Comparison of ENCODE assay signal across 23 cellular contexts in the genomic region with DNA sequence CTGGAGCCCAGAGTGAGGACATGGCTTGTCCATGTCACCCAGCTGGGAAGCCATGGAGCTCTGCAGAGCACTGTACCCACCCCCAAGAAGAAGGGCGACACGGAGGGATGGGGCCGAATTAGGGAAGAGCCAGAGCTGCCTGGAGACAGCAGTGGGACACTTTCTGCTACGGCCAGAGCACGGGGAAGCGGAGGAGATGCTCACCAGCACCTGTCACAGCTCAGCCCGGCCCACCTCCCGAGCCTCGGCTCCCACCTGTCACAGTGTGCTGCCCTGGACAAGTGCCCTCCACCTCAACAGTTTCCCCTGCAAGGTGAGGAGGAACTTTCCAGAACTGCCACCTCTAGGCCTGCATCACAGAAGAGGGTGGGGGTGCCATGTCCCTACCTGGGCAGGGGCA. TPM values are rescaled to one million over a fixed set of nuclear protein-coding genes. Genes with fewer than 3 reads are reported as not detected.
DNase-seq lines count a peak whose midpoint lies in the region; ATAC-seq, FAIRE-seq and TF ChIP-seq lines count a peak whose summit lies in the region.
"Had no signal": no experiment of that assay in that cellular context is flagged by ENCODE, and none has a peak within 500 bp of the region (broad histone marks: within the 10 kb centered on the region; RNA-seq: fewer than 3 reads in every experiment).

No MANE protein-coding gene starts in this region.

- H3F3A ChIP-seq in neural progenitor cell (ENCODE audit: low read depth), result peaks cover 10% of the 10 kb centered on the region

- no peaks in the 10 kb centered on the region for H3K27me3 Mint-ChIP-seq in neural progenitor cell (ENCODE audit: insufficient read depth, low read depth)
- H3K27me3 Mint-ChIP-seq: CD4-positive, alpha-beta memory T cell had no signal

- no peak overlapping the region for H3K4me3 Mint-ChIP-seq in neural progenitor cell
- H3K4me3 Mint-ChIP-seq: CD14-positive monocyte; CD4-positive, alpha-beta memory T cell; HFFc6 had no signal

- H3K9me3 ChIP-seq in left ventricle myocardium inferior (replicated peaks), result no peaks in the 10 kb centered on the region
- H3K9me3 ChIP-seq in neural progenitor cell (ENCODE audit: low read depth), result no peaks in the 10 kb centered on the region
- H3K9me3 ChIP-seq: BE2C had no signal

- H3K4me1 Mint-ChIP-seq in neural progenitor cell, result peaks cover 27% of the 10 kb centered on the region
- H3K4me1 Mint-ChIP-seq: CD14-positive monocyte; CD4-positive, alpha-beta memory T cell had no signal

- peak; percentile 11 for DNase-seq in left ventricle myocardium superior
- DNase-seq in left ventricle myocardium inferior, result no peak
- DNase-seq in bronchial epithelial cell (ENCODE audit: low read depth), result no peak
- DNase-seq in neural progenitor cell (ENCODE audit: low spot score), result no peak
- no peak for DNase-seq in OCI-M1 (lab: John Stamatoyannopoulos, UW)
- no peak for DNase-seq in NK-92 (lab: John Stamatoyannopoulos, UW; ENCODE audit: unreplicated experiment)
- DNase-seq: ACHN; BE2C; CD4-positive, alpha-beta memory T cell; DMS153; DMS79; GDM1; GOT3; H7; HFFc6; IMR-90 had no signal

- no peak overlapping the region for H2AFZ ChIP-seq in neural progenitor cell (replicated peaks)

- no peak overlapping the region for H3K27ac ChIP-seq in left ventricle myocardium inferior (replicated peaks)
- no peak overlapping the region for H3K27ac ChIP-seq in neural progenitor cell

- FAIRE-seq in bronchial epithelial cell (lab: Jason Lieb, UNC), result peak; percentile 50
- FAIRE-seq: A204.1, GM12892, GM18507, HTR-8/SVneo had no signal

- H3K27ac Mint-ChIP-seq in neural progenitor cell, result peak overlapping the region; percentile 61
- H3K27ac Mint-ChIP-seq: CD14-positive monocyte, HFFc6 had no signal

- no peak overlapping the region for H3K9ac ChIP-seq in neural progenitor cell

- no peaks in the 10 kb centered on the region for H3K9me3 Mint-ChIP-seq in neural progenitor cell
- H3K9me3 Mint-ChIP-seq: CD4-positive, alpha-beta memory T cell; HFFc6 had no signal

- H3K27me3 ChIP-seq in left ventricle myocardium inferior (ENCODE audit: low read depth) (no peaks in the 10 kb centered on the region), bronchial epithelial cell (ENCODE audit: control insufficient read depth, insufficient read depth, low read length) (no peaks in the 10 kb centered on the region), neural progenitor cell (no peaks in the 10 kb centered on the region)
- H3K27me3 ChIP-seq: BE2C had no signal

- peaks cover 15% of the 10 kb centered on the region for H4K20me1 ChIP-seq in neural progenitor cell (ENCODE audit: low read depth)

- H3K36me3 ChIP-seq in left ventricle myocardium inferior, result no peaks in the 10 kb centered on the region
- no peaks in the 10 kb centered on the region for H3K36me3 ChIP-seq in bronchial epithelial cell (ENCODE audit: control insufficient read depth, insufficient read depth, low read length)
- H3K36me3 ChIP-seq in neural progenitor cell, result no peaks in the 10 kb centered on the region
- H3K36me3 ChIP-seq: BE2C had no signal

- H3K4me2 ChIP-seq in neural progenitor cell, result no peak overlapping the region

- intact Hi-C loops in left ventricle myocardium superior (cut with micrococcal nuclease), result no loop called here
- intact Hi-C loops in left ventricle myocardium inferior (cut with micrococcal nuclease), result no loop called here

- TF ChIP-seq CTCF in left ventricle myocardium inferior (IDR thresholded peaks at IDR 0.05; ENCODE audit: borderline replicate concordance), result no peak
- no peak for TF ChIP-seq CTCF in bronchial epithelial cell (IDR thresholded peaks at IDR 0.05; ENCODE audit: insufficient read depth, low read length, severe bottlenecking)
- TF ChIP-seq CTCF in neural progenitor cell (IDR thresholded peaks at IDR 0.05), result no peak

- no peaks in the 10 kb centered on the region for H3K79me2 ChIP-seq in neural progenitor cell (ENCODE audit: low read depth)

- peaks cover 61% of the 10 kb centered on the region for H3K4me1 ChIP-seq in left ventricle myocardium inferior
- H3K4me1 ChIP-seq in neural progenitor cell, result peaks cover 11% of the 10 kb centered on the region

- no peak overlapping the region for H3K4me3 ChIP-seq in left ventricle myocardium inferior
- no peak overlapping the region for H3K4me3 ChIP-seq in bronchial epithelial cell (ENCODE audit: low read depth, low read length)
- no peak overlapping the region for H3K4me3 ChIP-seq in neural progenitor cell

- ATAC-seq in left ventricle myocardium superior, result no peak
- ATAC-seq in esophagus mucosa, result no peak
- ATAC-seq: HCT116 had no signal

- H3K36me3 Mint-ChIP-seq in neural progenitor cell, result no peaks in the 10 kb centered on the region
- H3K36me3 Mint-ChIP-seq: CD14-positive monocyte; CD4-positive, alpha-beta memory T cell had no signal

RNA-seq across cellular contexts. Expression of a gene that starts 36.4 kb away (rescaled TPM):
- total RNA-seq in left ventricle myocardium superior, result 17.9 TPM
- total RNA-seq in left ventricle myocardium inferior, result 18.8 TPM
- 23.4 and 35.1 TPM in 2 replicates for total RNA-seq in bronchial epithelial cell
- 17.7 and 50.4 TPM in 2 replicates for total RNA-seq in neural progenitor cell (ENCODE audit: low replicate concordance)
- total RNA-seq in esophagus mucosa, result 29.5 TPM

RNA-seq across cellular contexts. Expression of a gene that starts 59.0 kb away (rescaled TPM):
- total RNA-seq in left ventricle myocardium superior (50.8 TPM), left ventricle myocardium inferior (25.4 TPM), bronchial epithelial cell (0.26 and 0.38 TPM in 2 replicates), neural progenitor cell (ENCODE audit: low replicate concordance) (0.88 and 2.8 TPM in 2 replicates), esophagus mucosa (0.60 TPM)
